Comparison of ENCODE assay signal across 20 cellular contexts in genomic region chr7:128839751-128840177, GRCh38. TPM values are rescaled to one million over a fixed set of nuclear protein-coding genes. Genes with fewer than 3 reads are reported as not detected.
A peak's percentile ranks its signal among the peaks of the same experiment; 100 is the strongest.
DNase-seq lines count a peak whose midpoint lies in the region; ATAC-seq and TF ChIP-seq lines count a peak whose summit lies in the region.
"Had no signal": no experiment of that assay in that cellular context is flagged by ENCODE, and none has a peak within 500 bp of the region (broad histone marks: within the 10 kb centered on the region; RNA-seq: fewer than 3 reads in every experiment).

No MANE protein-coding gene starts in this region.

- no peaks in the 10 kb centered on the region for H3K9me3 ChIP-seq in left ventricle myocardium inferior (replicated peaks)

- H3K9ac ChIP-seq in rectal smooth muscle tissue (ENCODE audit: low read length), result no peak overlapping the region
- H3K9ac ChIP-seq: KMS-11 had no signal

- H3K4me3 ChIP-seq in left ventricle myocardium inferior (no peak overlapping the region), rectal smooth muscle tissue (ENCODE audit: low read length) (no peak overlapping the region)
- H3K4me3 ChIP-seq: PC-9 had no signal

- ATAC-seq in Right ventricle myocardium superior (ENCODE audit: poor library complexity) (no peak), left cardiac atrium (no peak)

- H3K36me3 ChIP-seq in left ventricle myocardium inferior (peaks cover 100% of the 10 kb centered on the region), rectal smooth muscle tissue (ENCODE audit: control insufficient read depth, insufficient read depth, low read length) (peaks cover 38% of the 10 kb centered on the region)

- DNase-seq in Right ventricle myocardium superior (peak; percentile 34), left cardiac atrium (no peak), left ventricle myocardium inferior (no peak), hepatic stellate cell (ENCODE audit: low spot score) (no peak)
- no peak for DNase-seq in activated effector memory CD4-positive, alpha-beta T cell treated with Interleukin-2 at 50 U/mL for 16 hours
- DNase-seq in activated CD4-positive, alpha-beta T cell treated with anti-CD3 and anti-CD28 coated beads, Interleukin-2, amount 50 U/mL, for 1 hour, result no peak
- DNase-seq: CD4-positive, CD25-positive, alpha-beta regulatory T cell; COR-L47; DMS 273 treated with DMSO at 0.1 percent for 48 hours; DND-41; H9; NCI-H1436; NCI-H1930; NCI-H345; NCI-H524 treated with DMSO at 0.1 percent for 48 hours; PC-9 had no signal

- H3K4me1 ChIP-seq in left ventricle myocardium inferior (peaks cover 62% of the 10 kb centered on the region), rectal smooth muscle tissue (ENCODE audit: control insufficient read depth, insufficient read depth, low read length) (peaks cover 14% of the 10 kb centered on the region)

- H3K27ac ChIP-seq in left ventricle myocardium inferior (replicated peaks), result peak overlapping the region; percentile 96
- H3K27ac ChIP-seq in rectal smooth muscle tissue (ENCODE audit: low read depth, low read length), result peak overlapping the region; percentile 44
- H3K27ac ChIP-seq: KMS-11, PC-9 had no signal

- H3K27me3 ChIP-seq in left ventricle myocardium inferior (ENCODE audit: low read depth) (no peaks in the 10 kb centered on the region), rectal smooth muscle tissue (ENCODE audit: control insufficient read depth, insufficient read depth, low read length) (no peaks in the 10 kb centered on the region)

- intact Hi-C loops in Right ventricle myocardium superior (cut with DNase I), result no loop called here
- intact Hi-C loops in left cardiac atrium (cut with DNase I), result no loop called here
- intact Hi-C loops in left ventricle myocardium inferior (cut with micrococcal nuclease), result no loop called here

- no peak for TF ChIP-seq CTCF in left ventricle myocardium inferior (IDR thresholded peaks at IDR 0.05; ENCODE audit: borderline replicate concordance)

RNA-seq across cellular contexts. Expression of gene FLNC, which starts 9.6 kb away (rescaled TPM):
- 601 TPM for total RNA-seq in Right ventricle myocardium superior
- 100 to 1,000 TPM; 226 to 257 TPM for total RNA-seq in left cardiac atrium
- 839 TPM for total RNA-seq in left ventricle myocardium inferior
- total RNA-seq: B cell; CD4-positive, CD25-positive, alpha-beta regulatory T cell had no signal

RNA-seq across cellular contexts. Expression of gene ATP6V1F, which starts 22.9 kb away (rescaled TPM):
- 119 TPM for total RNA-seq in Right ventricle myocardium superior
- 100 to 1,000 TPM; 117 to 119 TPM for total RNA-seq in left cardiac atrium
- 101 TPM for total RNA-seq in left ventricle myocardium inferior

RNA-seq across cellular contexts. Expression of gene CCDC136, which starts 48.0 kb away (rescaled TPM):
- total RNA-seq in Right ventricle myocardium superior, result 5.2 TPM
- total RNA-seq in left cardiac atrium, result 1 to 10 TPM; 2.9 to 7.2 TPM
- 8.2 TPM for total RNA-seq in left ventricle myocardium inferior
- total RNA-seq: HT-29 had no signal
